9 cellular contexts compared by ENCODE assay signal in genomic region chr7:992742-993607, GRCh38. TPM values are rescaled to one million over a fixed set of nuclear protein-coding genes. Genes with fewer than 3 reads are reported as not detected.
DNase-seq lines count a peak whose midpoint lies in the region; ATAC-seq and TF ChIP-seq lines count a peak whose summit lies in the region.
"Had no signal": no experiment of that assay in that cellular context is flagged by ENCODE, and none has a peak within 500 bp of the region (broad histone marks: within the 10 kb centered on the region; RNA-seq: fewer than 3 reads in every experiment).

No MANE protein-coding gene starts in this region.

- CTCF ChIA-PET in CD4-positive, alpha-beta T cell (lab: Charles Lee): interaction anchor here (0.6 to 9.5 kb wide), 49 partner anchors 10 to 425 kb away, joined by 3 to 220 read pairs (median 4); partner anchors contain the start of genes COX19, CYP2W1, GPR146 and SUN1

- no peaks in the 10 kb centered on the region for H3K36me3 Mint-ChIP-seq in CD4-positive, alpha-beta T cell (ENCODE audit: low read depth)

- H3K27me3 Mint-ChIP-seq in CD4-positive, alpha-beta T cell: no peaks in the 10 kb centered on the region

- peaks cover 3% of the 10 kb centered on the region for H3K27me3 ChIP-seq in CD4-positive, alpha-beta T cell (ENCODE audit: control insufficient read depth, insufficient read depth, low read length)

- no peak overlapping the region for H3K27ac Mint-ChIP-seq in CD4-positive, alpha-beta T cell
- H3K27ac Mint-ChIP-seq: T-helper 1 cell treated with Interleukin-12 subunit alpha and Interleukin-12 subunit beta and Interleukin-4 antibody, amounts not matched to agents 30 μg/mL and 1 μg/mL, for 36 hours had no signal

- no peak overlapping the region for H3K27ac ChIP-seq in CD4-positive, alpha-beta T cell (ENCODE audit: low read depth, low read length)

- peak; percentile 100 for TF ChIP-seq CTCF in CD4-positive, alpha-beta T cell (IDR thresholded peaks at IDR 0.05)

- H3K4me1 Mint-ChIP-seq in CD4-positive, alpha-beta T cell (ENCODE audit: low read depth): peaks cover 6% of the 10 kb centered on the region

- intact Hi-C loops in CD4-positive, alpha-beta T cell (cut with DNase I, micrococcal nuclease): loop anchor here (1.0 to 2.0 kb wide), 3 partner anchors 72 to 184 kb away; no protein-coding TSS in a partner anchor

- H3K4me3 Mint-ChIP-seq in CD4-positive, alpha-beta T cell: no peak overlapping the region
- H3K4me3 Mint-ChIP-seq: T-helper 1 cell treated with Interleukin-12 subunit alpha and Interleukin-12 subunit beta and Interleukin-4 antibody, amounts not matched to agents 30 μg/mL and 1 μg/mL, for 36 hours had no signal

- ATAC-seq in CD4-positive, alpha-beta T cell (ENCODE audit: poor library complexity): peak; percentile 100
- ATAC-seq in GM19397 (IDR thresholded peaks at IDR 0.05; ENCODE audit: unreplicated experiment) (peak; percentile 79), HG03460 (IDR thresholded peaks at IDR 0.05; ENCODE audit: unreplicated experiment) (peak; percentile 76)

- POLR2A ChIA-PET in CD4-positive, alpha-beta T cell (lab: Charles Lee): interaction anchor here (0.6 to 2.4 kb wide), 6 partner anchors 18 to 72 kb away, joined by 3 to 38 read pairs (median 5); partner anchors contain the start of genes COX19 and GPR146

- H3K9me3 ChIP-seq in CD4-positive, alpha-beta T cell (ENCODE audit: control insufficient read depth, low read length): no peaks in the 10 kb centered on the region

- H3K9me3 Mint-ChIP-seq in CD4-positive, alpha-beta T cell: no peaks in the 10 kb centered on the region
- H3K9me3 Mint-ChIP-seq: T-helper 1 cell treated with Interleukin-12 subunit alpha and Interleukin-12 subunit beta and Interleukin-4 antibody, amounts not matched to agents 30 μg/mL and 1 μg/mL, for 36 hours had no signal

- peak; percentile 91 to 96 (median 94) for DNase-seq in CD4-positive, alpha-beta T cell
- DNase-seq in NCI-H524 treated with DMSO at 0.1 percent for 48 hours (lab: John Stamatoyannopoulos, UW) (peak; percentile 46), cerebellar cortex (ENCODE audit: low spot score) (peak; percentile 97), left kidney (ENCODE audit: low read depth, low spot score) (peak; percentile 99)
- DNase-seq in activated CD4-positive, alpha-beta T cell treated with anti-CD3 and anti-CD28 coated beads for 24 hours (ENCODE audit: low read depth in 2 of 2): peak; percentile 95 to 96
- DNase-seq in stimulated activated CD4-positive, alpha-beta T cell treated with anti-CD3 and anti-CD28 coated beads, Interleukin-4, amount 100 ng/mL, for 24 hours: peak; percentile 95

RNA-seq across cellular contexts. Expression of gene CYP2W1, which starts 10.0 kb away (rescaled TPM):
- not detected for total RNA-seq in CD4-positive, alpha-beta T cell

RNA-seq across cellular contexts. Expression of gene COX19, which starts 17.6 kb away (rescaled TPM):
- 10 to 100 TPM; 47.7 to 51.8 TPM for total RNA-seq in CD4-positive, alpha-beta T cell

RNA-seq across cellular contexts. Expression of gene ADAP1, which starts 38.5 kb away (rescaled TPM):
- total RNA-seq in CD4-positive, alpha-beta T cell: 1 to 10 TPM; 6.8 to 7.2 TPM

RNA-seq across cellular contexts. Expression of gene GPR146, which starts 51.4 kb away (rescaled TPM):
- total RNA-seq in CD4-positive, alpha-beta T cell: 10 to 100 TPM in 1 of 2 experiments, 1 to 10 TPM in 1; 9.9 to 13.7 TPM

Comparison
In these comparisons a context has a peak if more than half of its experiments do, and no peak if none do; other contexts are left out.
1. DNase-seq: peak in every context shown above with its lines; median percentile 99 in left kidney; 97 in cerebellar cortex; 96 in activated CD4-positive, alpha-beta T cell treated with anti-CD3 and anti-CD28 coated beads for 24 hours; 95 in stimulated activated CD4-positive, alpha-beta T cell treated with anti-CD3 and anti-CD28 coated beads, Interleukin-4, amount 100 ng/mL, for 24 hours; 94 in CD4-positive, alpha-beta T cell; 46 in NCI-H524 treated with DMSO at 0.1 percent for 48 hours.